ENCODE assay signal across 17 cellular contexts in the genomic region with DNA sequence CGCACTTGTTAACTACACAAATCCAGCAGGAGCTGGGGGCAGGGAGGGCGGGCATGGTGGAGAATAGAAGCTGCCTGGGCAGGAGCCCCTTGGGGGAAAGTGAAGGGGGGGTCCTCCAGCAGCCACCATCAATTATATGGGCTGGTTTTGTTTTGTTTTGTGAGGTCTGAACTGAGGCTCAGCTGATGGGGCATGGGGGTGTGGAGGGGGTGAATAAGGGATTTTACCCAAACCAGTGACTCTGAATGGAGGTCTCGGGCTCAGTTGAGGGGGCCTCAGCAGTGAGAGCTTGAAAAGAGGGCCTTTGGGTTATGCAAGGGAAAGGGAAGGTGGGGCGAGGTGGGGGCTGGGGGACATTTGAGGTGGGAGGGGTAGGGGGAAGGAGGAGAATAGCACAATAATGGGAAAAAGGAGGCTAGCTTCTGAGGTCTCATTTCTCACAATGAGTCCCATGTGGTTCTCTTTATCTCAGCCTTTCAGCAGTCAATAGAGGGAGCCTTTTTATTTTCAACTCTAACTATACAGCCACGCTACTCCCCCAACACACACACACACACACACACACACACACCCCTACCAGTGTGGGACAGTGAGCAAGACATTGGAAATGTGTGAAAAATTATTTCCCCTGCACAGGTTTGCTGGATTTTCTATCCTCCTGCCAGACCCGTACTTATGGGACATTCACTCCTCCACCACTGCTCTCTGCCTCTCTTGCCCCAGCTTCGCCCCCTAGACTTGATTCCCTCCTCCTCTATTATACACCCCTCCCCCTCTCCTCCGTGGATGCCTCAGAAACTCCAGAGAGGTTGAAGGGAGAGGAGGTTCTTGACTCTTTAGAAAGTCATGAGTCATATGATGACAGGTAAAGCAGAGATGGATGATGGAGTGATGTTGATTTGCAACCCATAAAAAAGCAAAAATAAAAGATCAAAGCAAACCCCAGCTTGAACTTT.
DNase-seq lines count a peak whose midpoint lies in the region; ATAC-seq and TF ChIP-seq lines count a peak whose summit lies in the region.
"Had no signal": no experiment of that assay in that cellular context is flagged by ENCODE, and none has a peak within 500 bp of the region (broad histone marks: within the 10 kb centered on the region; RNA-seq: fewer than 3 reads in every experiment).

No MANE protein-coding gene starts in this region.

- H3K4me1 ChIP-seq in mesodermal cell (ENCODE audit: control insufficient read depth, insufficient read depth, low read length, poor library complexity, severe bottlenecking), result no peaks in the 10 kb centered on the region
- H3K4me1 ChIP-seq: tibial artery had no signal

- DNase-seq in BJ (ENCODE audit: low read depth) (no peak), M059J (ENCODE audit: low read depth) (peak; percentile 30), NCI-H2196 treated with DMSO at 0.1 percent for 48 hours (lab: John Stamatoyannopoulos, UW; ENCODE audit: unreplicated experiment) (no peak), RKO (ENCODE audit: low spot score) (no peak), endothelial cell (ENCODE audit: low spot score) (no peak)
- DNase-seq: activated effector memory CD4-positive, alpha-beta T cell treated with anti-CD3 and anti-CD28 coated beads, Interleukin-2, amount 50 U/mL, for 16 hours; dorsolateral prefrontal cortex; HCEC 1CT; NCI-H1417; NCI-H446 treated with DMSO at 0.1 percent for 48 hours; stimulated activated CD4-positive, alpha-beta T cell treated with anti-CD3 and anti-CD28 coated beads, Interleukin-4, amount 100 ng/mL, for 1 hour; tibial artery had no signal

- 51 to 79% methylated on average over 4 of the region's 8 CpGs for WGBS in mesodermal cell (ENCODE audit: insufficient coverage in 2 of 2), 2 experiments

- POLR2A ChIA-PET in BJ (lab: Charles Lee), result no interaction called here

- H3K36me3 Mint-ChIP-seq in brain (no peaks in the 10 kb centered on the region), endothelial cell (ENCODE audit: low read depth, unreplicated experiment) (no peaks in the 10 kb centered on the region)

- no peaks in the 10 kb centered on the region for H3K9me3 ChIP-seq in mesodermal cell (ENCODE audit: control insufficient read depth, low read length)
- H3K9me3 ChIP-seq: BLaER1, tibial artery had no signal

- TF ChIP-seq CTCF in BJ (IDR thresholded peaks at IDR 0.05; ENCODE audit: insufficient read depth, low read depth, low read length) (0 out of 2 replicates have a peak, but pooled peaks have one; percentile 3), brain (conservative IDR thresholded peaks at IDR 0.05) (peak in 1 of 2 experiments; percentile 16), endothelial cell (IDR thresholded peaks at IDR 0.05; ENCODE audit: unreplicated experiment) (no peak)

- H3K9me3 Mint-ChIP-seq in brain (no peaks in the 10 kb centered on the region), endothelial cell (ENCODE audit: unreplicated experiment) (no peaks in the 10 kb centered on the region)

- H3K4me3 ChIP-seq in BJ (ENCODE audit: low read depth, low read length) (no peak overlapping the region), mesodermal cell (ENCODE audit: extremely low read depth, insufficient read depth, low read length, poor library complexity, severe bottlenecking) (no peak overlapping the region)
- H3K4me3 ChIP-seq: BLaER1, dorsolateral prefrontal cortex, lung, tibial artery had no signal

- H3K27ac Mint-ChIP-seq in brain, result peak overlapping the region; percentile 71 to 93 (median 89)
- H3K27ac Mint-ChIP-seq in endothelial cell (ENCODE audit: unreplicated experiment), result no peak overlapping the region

- H3K27ac ChIP-seq in mesodermal cell (ENCODE audit: low read depth, low read length, severe bottlenecking), result peak overlapping the region; percentile 32
- H3K27ac ChIP-seq: BLaER1, dorsolateral prefrontal cortex, tibial artery had no signal

- H3K36me3 ChIP-seq in BJ (ENCODE audit: control insufficient read depth, insufficient read depth, low read length) (no peaks in the 10 kb centered on the region), mesodermal cell (ENCODE audit: control insufficient read depth, insufficient read depth, low read length) (no peaks in the 10 kb centered on the region)
- H3K36me3 ChIP-seq: BLaER1, tibial artery had no signal

- peaks cover 70% of the 10 kb centered on the region for H3K4me1 Mint-ChIP-seq in brain
- peaks cover 5% of the 10 kb centered on the region for H3K4me1 Mint-ChIP-seq in endothelial cell (ENCODE audit: unreplicated experiment)

- H3K27me3 Mint-ChIP-seq in brain, result peaks cover 6% of the 10 kb centered on the region
- peaks cover 6% of the 10 kb centered on the region for H3K27me3 Mint-ChIP-seq in endothelial cell (ENCODE audit: unreplicated experiment)

- no peak for ATAC-seq in GM21786 (IDR thresholded peaks at IDR 0.05; ENCODE audit: unreplicated experiment)

- H3K27me3 ChIP-seq in BJ (ENCODE audit: control insufficient read depth, insufficient read depth, low read length), result peaks cover 14% of the 10 kb centered on the region
- H3K27me3 ChIP-seq: BLaER1, dorsolateral prefrontal cortex, tibial artery had no signal

- CTCF ChIA-PET in BJ (lab: Yijun Ruan, JAX), result interaction anchor here (0.7 to 1.1 kb wide), 2 partner anchors 9 to 12 kb away, joined by 3 read pairs; no protein-coding TSS in a partner anchor

- peak overlapping the region; percentile 41 to 70 (median 63) for H3K4me3 Mint-ChIP-seq in brain
- H3K4me3 Mint-ChIP-seq in endothelial cell (ENCODE audit: unreplicated experiment), result no peak overlapping the region
